16 cellular contexts compared by ENCODE assay signal in the genomic region with DNA sequence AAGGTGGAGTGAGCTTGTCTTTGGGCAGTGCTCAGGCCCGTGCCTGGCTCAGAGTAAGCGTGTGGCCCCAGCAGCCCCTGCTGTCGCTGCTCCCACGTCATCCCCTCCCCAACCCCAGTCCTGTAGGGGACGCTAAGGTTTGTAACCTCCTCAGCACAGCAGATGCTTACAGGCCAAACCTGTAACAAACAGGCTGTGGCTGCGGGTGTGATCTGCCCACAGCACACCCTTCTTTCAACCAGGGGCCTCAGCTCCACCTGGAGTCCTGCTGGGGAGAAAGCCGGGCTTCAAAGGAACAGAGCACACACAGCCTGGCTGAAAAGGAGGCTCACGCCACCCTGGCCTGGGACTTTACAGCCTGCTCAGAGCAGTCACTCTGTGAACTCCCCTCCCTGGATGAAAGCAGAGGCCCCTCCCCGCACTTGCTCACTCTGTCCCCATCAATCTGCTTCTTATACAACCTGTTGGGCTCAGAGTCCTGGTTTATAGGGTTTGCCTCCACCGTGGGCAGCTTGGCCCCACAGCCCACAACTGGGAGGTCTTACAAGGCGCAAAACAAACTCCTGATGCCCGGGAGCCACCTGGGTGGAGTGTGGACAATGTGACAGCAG. TPM values are rescaled to one million over a fixed set of nuclear protein-coding genes. Genes with fewer than 3 reads are reported as not detected.
DNase-seq lines count a peak whose midpoint lies in the region; ATAC-seq, FAIRE-seq and TF ChIP-seq lines count a peak whose summit lies in the region.
"Had no signal": no experiment of that assay in that cellular context is flagged by ENCODE, and none has a peak within 500 bp of the region (broad histone marks: within the 10 kb centered on the region; RNA-seq: fewer than 3 reads in every experiment).

No MANE protein-coding gene starts in this region.

- H3K9ac ChIP-seq in IMR-90 (ENCODE audit: low read depth, low read length) = peak overlapping the region; percentile 17; the same call in 1 of the 2 replicates
- H3K9ac ChIP-seq in endothelial cell of umbilical vein (replicated peaks; ENCODE audit: extremely low read depth, insufficient read depth, low read length) = no peak overlapping the region
- H3K9ac ChIP-seq in neural progenitor cell = peak overlapping the region; percentile 35

- TF ChIP-seq CTCF in IMR-90 (conservative IDR thresholded peaks at IDR 0.05; ENCODE audit: low read depth, low read length) (no peak), endothelial cell of umbilical vein (IDR thresholded peaks at IDR 0.05; ENCODE audit: extremely low read depth in 1 of 2, insufficient read depth in 1 of 2, low read depth in 1 of 2, low read length in 2 of 2) (no peak), neural progenitor cell (IDR thresholded peaks at IDR 0.05) (no peak)

- BruUV-seq in IMR-90 (replicated peaks; lab: Mats Ljungman, UMichigan) = no TSS peak
- no TSS peak for BruUV-seq in endothelial cell of umbilical vein (replicated peaks; lab: Mats Ljungman, UMichigan)

- H3K27me3 ChIP-seq in ACC112 (ENCODE audit: insufficient read depth, low read length) (no peaks in the 10 kb centered on the region), IMR-90 (ENCODE audit: control insufficient read depth, insufficient read depth, low read length) (peaks cover 15% of the 10 kb centered on the region; the same call in 1 of the 2 replicates), endothelial cell of umbilical vein (ENCODE audit: control insufficient read depth in 2 of 2, insufficient read depth in 2 of 2, low read length in 2 of 2) (no peaks in the 10 kb centered on the region), neural progenitor cell (no peaks in the 10 kb centered on the region), HAP-1 (ENCODE audit: low read depth) (no peaks in the 10 kb centered on the region)

- H4K5ac ChIP-seq in IMR-90 (ENCODE audit: low read depth, low read length) = no peak overlapping the region; the same call in 1 of the 2 replicates

- POLR2A ChIA-PET in IMR-90 (lab: Charles Lee; ENCODE audit: unreplicated experiment) (no interaction called here), endothelial cell of umbilical vein (lab: Charles Lee) (no interaction called here)

- intact Hi-C loops in IMR-90 (cut with micrococcal nuclease) (no loop called here), endothelial cell of umbilical vein (cut with micrococcal nuclease) (loop anchor here (1.0 kb wide), 1 partner anchor 15 kb away; no protein-coding TSS in a partner anchor)

- no peak overlapping the region for H3K4me3 Mint-ChIP-seq in neural progenitor cell
- H3K4me3 Mint-ChIP-seq in T-helper 2 cell treated with Interferon-gamma antibody and Interleukin-4, amounts not matched to agents 5 μg/mL and 100 μg/mL, for 36 hours = no peak overlapping the region

- peaks cover 16% of the 10 kb centered on the region for H3K27me3 Mint-ChIP-seq in neural progenitor cell (ENCODE audit: insufficient read depth, low read depth)
- peaks cover 2% of the 10 kb centered on the region for H3K27me3 Mint-ChIP-seq in T-helper 2 cell treated with Interferon-gamma antibody and Interleukin-4, amounts not matched to agents 5 μg/mL and 100 μg/mL, for 36 hours (ENCODE audit: low read depth)

- in situ Hi-C loops in IMR-90 (cut with MboI; ENCODE audit: low sequenced_read_pairs) (no loop called here), HAP-1 (cut with MboI; ENCODE audit: low sequenced_read_pairs) (no loop called here)

- H3K4ac ChIP-seq in IMR-90 (ENCODE audit: low read depth, low read length) = no peak overlapping the region

- peaks cover 9% of the 10 kb centered on the region for H3F3A ChIP-seq in neural progenitor cell (ENCODE audit: low read depth)

- no peak overlapping the region for H2BK15ac ChIP-seq in IMR-90 (ENCODE audit: low read depth, low read length)

- no peak overlapping the region for H2BK120ac ChIP-seq in IMR-90 (ENCODE audit: low read depth, low read length)

- DNase-seq in IMR-90 (no peak), endothelial cell of umbilical vein (ENCODE audit: low read depth, low spot score) (no peak), neural progenitor cell (ENCODE audit: low spot score) (peak; percentile 30), kidney tubule cell (ENCODE audit: low spot score) (no peak), NCI-H146 (lab: John Stamatoyannopoulos, UW) (no peak), HAP-1 (ENCODE audit: low spot score in 2 of 2) (no peak)
- DNase-seq in T-helper 2 cell treated with Interferon-gamma antibody and Interleukin-4, amounts not matched to agents 5 μg/mL and 100 μg/mL, for 36 hours (ENCODE audit: low spot score) = no peak
- DNase-seq: activated CD4-positive, alpha-beta T cell treated with anti-CD3 and anti-CD28 coated beads, Interleukin-2, amount 50 U/mL, for 4 hours; cerebellar nuclear complex; GF-D8; naive thymus-derived CD8-positive, alpha-beta T cell; NCI-H2171 had no signal

- H3K9me1 ChIP-seq in IMR-90 (ENCODE audit: insufficient read depth, low read length) (peaks cover 6% of the 10 kb centered on the region), endothelial cell of umbilical vein (replicated peaks; ENCODE audit: control insufficient read depth, extremely low read depth, insufficient read depth, low read length) (no peaks in the 10 kb centered on the region)

- peak overlapping the region; percentile 89 for H2AFZ ChIP-seq in ACC112 (ENCODE audit: low read length, unreplicated experiment)
- H2AFZ ChIP-seq in IMR-90 (replicated peaks; ENCODE audit: low read length, poor library complexity) = peak overlapping the region; percentile 36
- H2AFZ ChIP-seq in endothelial cell of umbilical vein (ENCODE audit: low read depth, low read length) = peak overlapping the region; percentile 80
- H2AFZ ChIP-seq in neural progenitor cell (replicated peaks) = no peak overlapping the region

- H3K4me2 ChIP-seq in IMR-90 (ENCODE audit: low read depth, low read length) (peak overlapping the region; percentile 55), endothelial cell of umbilical vein (ENCODE audit: insufficient read depth, low read length) (peak overlapping the region; percentile 52), neural progenitor cell (peak overlapping the region; percentile 31)

- no peak overlapping the region for H3K23ac ChIP-seq in IMR-90 (ENCODE audit: low read depth, low read length)

- H2BK5ac ChIP-seq in IMR-90 (ENCODE audit: low read depth, low read length, poor library complexity, severe bottlenecking) = no peak overlapping the region

- no peaks in the 10 kb centered on the region for H3K9me3 ChIP-seq in IMR-90 (ENCODE audit: control insufficient read depth, insufficient read depth, low read length)
- H3K9me3 ChIP-seq in endothelial cell of umbilical vein (replicated peaks; ENCODE audit: control insufficient read depth, insufficient read depth, low read length) = no peaks in the 10 kb centered on the region
- H3K9me3 ChIP-seq in neural progenitor cell (ENCODE audit: low read depth) = no peaks in the 10 kb centered on the region
- no peaks in the 10 kb centered on the region for H3K9me3 ChIP-seq in HAP-1

- no peak overlapping the region for H2AK9ac ChIP-seq in IMR-90 (replicated peaks; ENCODE audit: low read depth, low read length, poor library complexity)

- WGBS in IMR-90 (ENCODE audit: extremely low coverage in 2 of 2, insufficient read length in 1 of 2), 2 experiments = 40% methylated on average over 1 of the region's 12 CpGs; no CpG with 5 or more reads in 1 of the 2 experiments

- H3K14ac ChIP-seq in IMR-90 (replicated peaks; ENCODE audit: low read depth, low read length) = no peak overlapping the region

- FAIRE-seq in endothelial cell of umbilical vein (lab: Jason Lieb, UNC) = no peak

- no peaks in the 10 kb centered on the region for H3K79me1 ChIP-seq in IMR-90 (ENCODE audit: low read depth in 1 of 2, low read length in 2 of 2)

- H3K36me3 Mint-ChIP-seq in neural progenitor cell = peaks cover 4% of the 10 kb centered on the region
- no peaks in the 10 kb centered on the region for H3K36me3 Mint-ChIP-seq in T-helper 2 cell treated with Interferon-gamma antibody and Interleukin-4, amounts not matched to agents 5 μg/mL and 100 μg/mL, for 36 hours (ENCODE audit: low read depth)
- H3K36me3 Mint-ChIP-seq: naive thymus-derived CD8-positive, alpha-beta T cell had no signal

- ATAC-seq in IMR-90 (ENCODE audit: low read depth) = peak; percentile 8
- ATAC-seq: esophagus mucosa; naive thymus-derived CD8-positive, alpha-beta T cell had no signal

- TF ChIP-seq RAD21 in IMR-90 (IDR thresholded peaks at IDR 0.05; ENCODE audit: low read length) = no peak

- no peaks in the 10 kb centered on the region for H3K9me3 Mint-ChIP-seq in neural progenitor cell
- no peaks in the 10 kb centered on the region for H3K9me3 Mint-ChIP-seq in T-helper 2 cell treated with Interferon-gamma antibody and Interleukin-4, amounts not matched to agents 5 μg/mL and 100 μg/mL, for 36 hours
- H3K9me3 Mint-ChIP-seq: naive thymus-derived CD8-positive, alpha-beta T cell had no signal

- H3K4me1 Mint-ChIP-seq in neural progenitor cell = peaks cover 45% of the 10 kb centered on the region
- peaks cover 2% of the 10 kb centered on the region for H3K4me1 Mint-ChIP-seq in T-helper 2 cell treated with Interferon-gamma antibody and Interleukin-4, amounts not matched to agents 5 μg/mL and 100 μg/mL, for 36 hours (ENCODE audit: low read depth)

- TF ChIP-seq POLR2A in IMR-90 (IDR thresholded peaks at IDR 0.05; ENCODE audit: low read depth, low read length) (no peak), endothelial cell of umbilical vein (IDR thresholded peaks at IDR 0.05; ENCODE audit: low read depth, low read length) (no peak)

- H3K4me1 ChIP-seq in ACC112 (ENCODE audit: control insufficient read depth, insufficient read depth, low read length, unreplicated experiment) = peaks cover 7% of the 10 kb centered on the region
- peaks cover 8% of the 10 kb centered on the region; the same call in 1 of the 2 replicates for H3K4me1 ChIP-seq in IMR-90 (ENCODE audit: control insufficient read depth, insufficient read depth, low read length)
- no peaks in the 10 kb centered on the region for H3K4me1 ChIP-seq in endothelial cell of umbilical vein (ENCODE audit: control insufficient read depth, extremely low read depth, insufficient read depth, low read length)
- peaks cover 35% of the 10 kb centered on the region for H3K4me1 ChIP-seq in neural progenitor cell
- H3K4me1 ChIP-seq in HAP-1 = peaks cover 11% of the 10 kb centered on the region

- H3K27ac ChIP-seq in ACC112 (ENCODE audit: low read depth, low read length) (no peak overlapping the region), IMR-90 (ENCODE audit: insufficient read depth, low read length) (no peak overlapping the region), endothelial cell of umbilical vein (ENCODE audit: insufficient read depth, low read depth, low read length) (no peak overlapping the region), neural progenitor cell (peak overlapping the region; percentile 31)

- dilution Hi-C loops in IMR-90 (cut with HindIII; ENCODE audit: low sequenced_read_pairs, unreplicated experiment) (no loop called here), endothelial cell of umbilical vein (cut with MboI; ENCODE audit: extremely low pct_ligation_motif_present, low sequenced_read_pairs) (no loop called here)

- H3K56ac ChIP-seq in IMR-90 (ENCODE audit: extremely low read depth, insufficient read depth, low read length) = no peak overlapping the region

- H4K91ac ChIP-seq in IMR-90 (ENCODE audit: insufficient read depth, low read depth, low read length) = no peak overlapping the region

- peak overlapping the region; percentile 73 for H3K4me3 ChIP-seq in ACC112 (ENCODE audit: low read depth, low read length)
- no peak overlapping the region for H3K4me3 ChIP-seq in IMR-90 (ENCODE audit: insufficient read depth, low read depth, low read length)
- H3K4me3 ChIP-seq in endothelial cell of umbilical vein (replicated peaks in 1 of 3; ENCODE audit: insufficient read depth in 1 of 3, low read depth in 1 of 3, low read length in 3 of 3) = no peak overlapping the region
- no peak overlapping the region for H3K4me3 ChIP-seq in neural progenitor cell
- no peak overlapping the region for H3K4me3 ChIP-seq in HAP-1

- H4K8ac ChIP-seq in IMR-90 (ENCODE audit: low read depth in 2 of 2, low read length in 2 of 2) = no peak overlapping the region; a peak in 2 of 4 replicates

- peak overlapping the region; percentile 57 for H3K27ac Mint-ChIP-seq in neural progenitor cell
- H3K27ac Mint-ChIP-seq in T-helper 2 cell treated with Interferon-gamma antibody and Interleukin-4, amounts not matched to agents 5 μg/mL and 100 μg/mL, for 36 hours = no peak overlapping the region

- CTCF ChIA-PET in IMR-90 (lab: Yijun Ruan, JAX) (no interaction called here), endothelial cell of umbilical vein (lab: Charles Lee) (interaction anchor here (0.9 to 1.7 kb wide), 2 partner anchors 15 to 57 kb away, joined by 3 to 8 read pairs; no protein-coding TSS in a partner anchor)

- H3K18ac ChIP-seq in IMR-90 (ENCODE audit: low read depth, low read length) = no peak overlapping the region

- H3K79me2 ChIP-seq in ACC112 (ENCODE audit: control insufficient read depth, insufficient read depth, low read length, unreplicated experiment) = no peaks in the 10 kb centered on the region
- H3K79me2 ChIP-seq in endothelial cell of umbilical vein (ENCODE audit: control insufficient read depth, insufficient read depth, low read length) = no peaks in the 10 kb centered on the region
- H3K79me2 ChIP-seq in neural progenitor cell (ENCODE audit: low read depth) = no peaks in the 10 kb centered on the region

- no peak overlapping the region for H2BK20ac ChIP-seq in IMR-90 (ENCODE audit: low read depth, low read length)

- no peaks in the 10 kb centered on the region for H3K36me3 ChIP-seq in ACC112 (ENCODE audit: insufficient read depth, low read length)
- no peaks in the 10 kb centered on the region for H3K36me3 ChIP-seq in IMR-90 (ENCODE audit: control insufficient read depth, insufficient read depth, low read length)
- no peaks in the 10 kb centered on the region for H3K36me3 ChIP-seq in endothelial cell of umbilical vein (ENCODE audit: control insufficient read depth in 2 of 2, extremely low read depth in 1 of 2, insufficient read depth in 2 of 2, low read length in 2 of 2)
- no peaks in the 10 kb centered on the region for H3K36me3 ChIP-seq in neural progenitor cell
- H3K36me3 ChIP-seq in HAP-1 (replicated peaks) = no peaks in the 10 kb centered on the region

- H4K20me1 ChIP-seq in IMR-90 (ENCODE audit: insufficient read depth, low read length) = no peaks in the 10 kb centered on the region
- no peaks in the 10 kb centered on the region for H4K20me1 ChIP-seq in endothelial cell of umbilical vein (replicated peaks; ENCODE audit: control insufficient read depth, extremely low read depth, insufficient read depth, low read length)
- H4K20me1 ChIP-seq in neural progenitor cell (ENCODE audit: low read depth) = peaks cover 48% of the 10 kb centered on the region

- H2AK5ac ChIP-seq in IMR-90 (ENCODE audit: low read depth, low read length) = no peak overlapping the region

RNA-seq across cellular contexts. Expression of a gene that starts 54.3 kb away (rescaled TPM):
- not detected in 2 replicates for total RNA-seq in IMR-90 (2012; rRNA removed)
- polyA plus RNA-seq in IMR-90 (2012; rRNA removed) = not detected in 2 replicates
- not detected in 2 replicates for polyA plus RNA-seq in IMR-90 (2012; cell fraction: cytosol; rRNA removed)
- polyA plus RNA-seq in IMR-90 (2012; cell fraction: nucleus; rRNA removed; ENCODE audit: low replicate concordance) = not detected in 2 replicates
- not detected in 2 replicates for total RNA-seq in endothelial cell of umbilical vein
- polyA plus RNA-seq in endothelial cell of umbilical vein = 0.07 TPM in 1 of 2 replicates, not detected in the other
- polyA plus RNA-seq in endothelial cell of umbilical vein (2011; cell fraction: cytosol; rRNA removed) = 0.04 TPM in 1 of 2 replicates, not detected in the other
- polyA plus RNA-seq in endothelial cell of umbilical vein (2011; cell fraction: nucleus; rRNA removed) = not detected in 2 replicates
- 0.31 and 0.53 TPM in 2 replicates for polyA plus RNA-seq in endothelial cell of umbilical vein (2012)
- polyA minus RNA-seq in endothelial cell of umbilical vein = not detected in 2 replicates
- not detected for polyA minus RNA-seq in endothelial cell of umbilical vein (2011; cell fraction: cytosol; rRNA and poly(A)+ RNA removed)
- polyA minus RNA-seq in endothelial cell of umbilical vein (2011; cell fraction: nucleus; rRNA and poly(A)+ RNA removed) = not detected in 2 replicates
- total RNA-seq in neural progenitor cell (ENCODE audit: low replicate concordance) = 25.9 and 35.3 TPM in 2 replicates
- total RNA-seq: naive thymus-derived CD8-positive, alpha-beta T cell; OCI-LY7 had no signal
- polyA plus RNA-seq: BJ; naive thymus-derived CD8-positive, alpha-beta T cell had no signal

Comparison
In these comparisons a context has a peak if more than half of its experiments do, and no peak if none do; other contexts are left out.
1. RNA of a gene that starts 54.3 kb away (total RNA-seq): 25.9 to 35.3 TPM in neural progenitor cell; not detected in IMR-90 and not detected in endothelial cell of umbilical vein; every median in the first group is over 10 times any median in the second.
2. Peak in every context shown above with its lines, with median percentiles within 50 percentile points of each other: H3K4me2 ChIP-seq.